In the genomic region with DNA sequence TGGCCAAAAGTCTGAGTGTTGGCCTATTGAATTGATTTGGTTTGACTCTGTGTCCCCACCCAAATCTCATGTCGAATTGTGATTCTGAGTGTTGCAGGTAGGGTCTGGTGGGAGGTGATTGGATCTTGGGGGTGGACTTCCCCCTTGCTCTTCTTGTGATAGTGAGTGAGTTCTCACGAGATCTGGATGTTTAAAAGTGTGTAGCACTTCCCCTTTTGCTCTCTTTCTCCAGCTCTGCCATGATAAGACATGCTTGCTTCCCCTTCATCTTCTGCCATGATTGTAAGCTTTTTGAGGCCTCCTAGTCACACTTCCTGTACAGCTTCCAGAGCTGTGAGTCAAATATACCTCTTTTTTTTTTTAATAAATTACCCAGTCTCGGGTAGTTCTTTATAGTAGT, we compare ENCODE assay signal across 25 cellular contexts.
"Had no signal": no experiment of that assay in that cellular context is flagged by ENCODE, and none has a peak within 500 bp of the region (broad histone marks: within the 10 kb centered on the region; RNA-seq: fewer than 3 reads in every experiment).

No MANE protein-coding gene starts in this region.

- DNase-seq: activated CD4-positive, alpha-beta T cell treated with anti-CD3 and anti-CD28 coated beads for 48 hours; activated CD4-positive, alpha-beta T cell treated with anti-CD3 and anti-CD28 coated beads, Interleukin-2, amount 50 U/mL, for 4 hours; activated CD4-positive, CD25-positive, alpha-beta regulatory T cell treated with anti-CD3 and anti-CD28 coated beads, Interleukin-2, amount 50 U/mL, for 72 hours; activated effector memory CD4-positive, alpha-beta T cell treated with anti-CD3 and anti-CD28 coated beads, Interleukin-2, amount 50 U/mL, for 16 hours; activated naive CD4-positive, alpha-beta T cell treated with Interleukin-2 at 50 U/mL for 16 hours; activated naive CD8-positive, alpha-beta T cell treated with anti-CD3 and anti-CD28 coated beads, Interleukin-2, amount 50 U/mL, for 24 hours; activated T-cell treated with anti-CD3 and anti-CD28 coated beads, Interleukin-2, amount 50 U/mL, for 4 hours; amniotic stem cell; cortex of kidney; NCI-H1105 treated with DMSO at 0.1 percent for 48 hours; NCI-H1436 treated with DMSO at 0.1 percent for 48 hours; NCI-H187; NCI-H2081; NCI-H510A treated with DMSO at 0.1 percent for 48 hours; NCI-H69; Peyer's patch; Right ventricle myocardium superior; SJCRH30; SK-N-SH; T-helper 17 cell; T1000 had no signal

- H3K27ac Mint-ChIP-seq: activated naive CD4-positive, alpha-beta T cell treated with anti-CD3 and anti-CD28 coated beads, Interleukin-2, amount 50 U/mL, for 72 hours; activated naive CD8-positive, alpha-beta T cell treated with anti-CD3 and anti-CD28 coated beads, Interleukin-2, amount 50 U/mL, for 24 hours; brain; T-helper 17 cell; WTC11 had no signal

- H3K36me3 Mint-ChIP-seq: brain, WTC11 had no signal

- H3K4me1 Mint-ChIP-seq: activated naive CD8-positive, alpha-beta T cell treated with anti-CD3 and anti-CD28 coated beads, Interleukin-2, amount 50 U/mL, for 24 hours; brain; central memory CD8-positive, alpha-beta T cell; T-helper 17 cell; WTC11 had no signal

- H3K27me3 Mint-ChIP-seq: activated naive CD8-positive, alpha-beta T cell treated with anti-CD3 and anti-CD28 coated beads, Interleukin-2, amount 50 U/mL, for 24 hours; brain; central memory CD8-positive, alpha-beta T cell; T-helper 17 cell had no signal

- H3K9me3 Mint-ChIP-seq: brain, WTC11 had no signal

- ATAC-seq: activated naive CD4-positive, alpha-beta T cell treated with anti-CD3 and anti-CD28 coated beads, Interleukin-2, amount 50 U/mL, for 72 hours; activated naive CD8-positive, alpha-beta T cell treated with anti-CD3 and anti-CD28 coated beads, Interleukin-2, amount 50 U/mL, for 24 hours; activated T-cell treated with anti-CD3 and anti-CD28 coated beads, Interleukin-2, amount 50 U/mL, for 4 hours; T-helper 17 cell; WTC11 had no signal

- H3K4me3 Mint-ChIP-seq: activated naive CD8-positive, alpha-beta T cell treated with anti-CD3 and anti-CD28 coated beads, Interleukin-2, amount 50 U/mL, for 24 hours; activated T-cell treated with anti-CD3 and anti-CD28 coated beads, Interleukin-2, amount 50 U/mL, for 4 hours; brain; central memory CD8-positive, alpha-beta T cell; T-helper 17 cell; WTC11 had no signal
